ENCODE assay signal across 19 cellular contexts in genomic region chr12:2680676-2681039, GRCh38.
"Had no signal": no experiment of that assay in that cellular context is flagged by ENCODE, and none has a peak within 500 bp of the region (broad histone marks: within the 10 kb centered on the region; RNA-seq: fewer than 3 reads in every experiment).

No MANE protein-coding gene starts in this region.

- ATAC-seq: effector memory CD8-positive, alpha-beta T cell; left colon; naive thymus-derived CD4-positive, alpha-beta T cell had no signal

- H3K4me3 ChIP-seq: esophagus squamous epithelium, right atrium auricular region, sigmoid colon, skin epidermis, suprapubic skin, tibial artery, upper lobe of left lung, uterus had no signal

- H3K4me1 ChIP-seq: suprapubic skin, tibial artery, uterus had no signal

- H3K9me3 ChIP-seq: esophagus squamous epithelium, neutrophil, right atrium auricular region, sigmoid colon, suprapubic skin, tibial artery, upper lobe of left lung, uterus had no signal

- H3K27me3 ChIP-seq: esophagus squamous epithelium, right atrium auricular region, sigmoid colon, suprapubic skin, tibial artery, upper lobe of left lung, uterus had no signal

- H3K9me3 Mint-ChIP-seq: effector memory CD8-positive, alpha-beta T cell had no signal

- H3K27ac Mint-ChIP-seq: naive thymus-derived CD4-positive, alpha-beta T cell had no signal

- H3K27ac ChIP-seq: esophagus squamous epithelium, neutrophil, right atrium auricular region, sigmoid colon, skin epidermis, suprapubic skin, tibial artery, upper lobe of left lung, uterus had no signal

- H3K4me3 Mint-ChIP-seq: effector memory CD8-positive, alpha-beta T cell; naive thymus-derived CD4-positive, alpha-beta T cell; nephron progenitor cell had no signal

- H3K36me3 ChIP-seq: neutrophil, uterus had no signal

- DNase-seq: cortex of kidney; effector memory CD8-positive, alpha-beta T cell; esophagus squamous epithelium; foreskin fibroblast; left colon; mesendoderm; naive thymus-derived CD4-positive, alpha-beta T cell; nephron progenitor cell; sigmoid colon; stimulated activated CD4-positive, alpha-beta T cell treated with anti-CD3 and anti-CD28 coated beads, Interleukin-2, amount 100 ng/mL, for 24 hours; stimulated activated CD4-positive, alpha-beta T cell treated with anti-CD3 and anti-CD28 coated beads, Interleukin-4, amount 100 ng/mL, for 4 hours; stimulated activated naive CD4-positive, alpha-beta T cell; tibial artery had no signal

- H3K27me3 Mint-ChIP-seq: effector memory CD8-positive, alpha-beta T cell; naive thymus-derived CD4-positive, alpha-beta T cell had no signal
